ENCODE assay signal across 17 cellular contexts in the genomic region with DNA sequence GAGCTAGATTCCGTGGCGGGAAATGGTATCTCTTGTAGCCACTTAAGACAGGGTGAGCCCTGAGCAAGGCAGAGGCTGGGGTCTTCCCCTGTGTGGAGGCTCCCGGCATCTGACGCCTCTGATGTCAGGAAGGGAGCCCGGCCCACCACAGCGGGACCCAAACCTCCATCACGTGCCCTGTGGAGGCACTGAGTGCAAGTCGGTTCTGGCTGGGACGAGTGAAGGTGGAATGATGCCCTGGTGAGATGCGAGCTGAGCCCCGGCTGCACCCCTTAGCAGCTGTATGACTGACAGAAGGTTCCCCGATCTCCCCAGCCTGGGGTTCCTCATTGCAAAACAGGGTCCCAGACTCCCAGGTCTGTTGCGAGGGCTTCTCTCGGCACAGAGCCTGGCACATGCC.
DNase-seq lines count a peak whose midpoint lies in the region; TF ChIP-seq lines count a peak whose summit lies in the region.
"Had no signal": no experiment of that assay in that cellular context is flagged by ENCODE, and none has a peak within 500 bp of the region (broad histone marks: within the 10 kb centered on the region; RNA-seq: fewer than 3 reads in every experiment).

No MANE protein-coding gene starts in this region.

- H3K27ac Mint-ChIP-seq in immature natural killer cell: no peak overlapping the region
- H3K27ac Mint-ChIP-seq: B cell; CD4-positive, CD25-positive, alpha-beta regulatory T cell had no signal

- H3K4me3 Mint-ChIP-seq in immature natural killer cell: no peak overlapping the region
- H3K4me3 Mint-ChIP-seq: B cell; CD4-positive, CD25-positive, alpha-beta regulatory T cell had no signal

- H3K27ac ChIP-seq in BLaER1 (no peak overlapping the region), mesenchymal stem cell (ENCODE audit: low read length, poor library complexity, severe bottlenecking) (no peak overlapping the region), smooth muscle cell (ENCODE audit: low read depth) (peak overlapping the region; percentile 56)
- H3K27ac ChIP-seq: HL-60, Peyer's patch, SJCRH30 had no signal

- no peak overlapping the region for H2AK5ac ChIP-seq in mesenchymal stem cell (ENCODE audit: low read length, severe bottlenecking)

- WGBS in mesenchymal stem cell: 93% methylated on average over 14 of the region's 14 CpGs
- 80% methylated on average over 14 of the region's 14 CpGs for WGBS in smooth muscle cell (ENCODE audit: low lambda C conversion rate)

- H2BK12ac ChIP-seq in mesenchymal stem cell (ENCODE audit: low read length in 2 of 2): no peak overlapping the region

- DNase-seq in adipocyte (ENCODE audit: low read depth): no peak
- no peak for DNase-seq in mesenchymal stem cell
- no peak for DNase-seq in smooth muscle cell (lab: John Stamatoyannopoulos, UW; ENCODE audit: unreplicated experiment)
- no peak for DNase-seq in stimulated activated CD4-positive, alpha-beta T cell treated with anti-CD3 and anti-CD28 coated beads, Interleukin-4, amount 100 ng/mL, for 4 hours
- no peak for DNase-seq in immature natural killer cell
- no peak for DNase-seq in stimulated activated CD4-positive, alpha-beta T cell treated with anti-CD3 and anti-CD28 coated beads, Interleukin-2, amount 100 ng/mL, for 48 hours
- DNase-seq: CD4-positive, CD25-positive, alpha-beta regulatory T cell; NCI-H1694; NCI-H2081; NCI-H345; NCI-H524 treated with DMSO at 0.1 percent for 48 hours; NCI-H82; Peyer's patch; SJCRH30 had no signal

- no peak overlapping the region for H3K14ac ChIP-seq in mesenchymal stem cell (ENCODE audit: low read length in 2 of 2)

- no peak for TF ChIP-seq CTCF in smooth muscle cell (IDR thresholded peaks at IDR 0.05; ENCODE audit: borderline replicate concordance, insufficient read depth, poor library complexity, severe bottlenecking)

- no peak overlapping the region for H2BK5ac ChIP-seq in mesenchymal stem cell (ENCODE audit: low read depth, low read length, poor library complexity, severe bottlenecking)

- no peaks in the 10 kb centered on the region for H3K79me2 ChIP-seq in smooth muscle cell (ENCODE audit: low read depth)

- peaks cover 13 to 18% of the 10 kb centered on the region in 2 donors for H3K4me1 Mint-ChIP-seq in immature natural killer cell

- peak overlapping the region; percentile 24; the same call in 1 of the 2 replicates for H3K9ac ChIP-seq in BLaER1
- H3K9ac ChIP-seq in adipocyte (ENCODE audit: low read length): peak overlapping the region; percentile 21
- H3K9ac ChIP-seq in mesenchymal stem cell (ENCODE audit: low read length): peak overlapping the region; percentile 20
- H3K9ac ChIP-seq in smooth muscle cell (ENCODE audit: low read depth): peak overlapping the region; percentile 31

- H3K4me2 ChIP-seq in BLaER1: peak overlapping the region; percentile 30; the same call in 1 of the 2 replicates
- H3K4me2 ChIP-seq in mesenchymal stem cell (ENCODE audit: low read length, poor library complexity, severe bottlenecking): no peak overlapping the region
- no peak overlapping the region for H3K4me2 ChIP-seq in smooth muscle cell

- no peak overlapping the region for H2BK15ac ChIP-seq in mesenchymal stem cell (ENCODE audit: low read depth, poor library complexity, severe bottlenecking)

- H3K36me3 ChIP-seq in BLaER1 (no peaks in the 10 kb centered on the region), adipocyte (ENCODE audit: control insufficient read depth, insufficient read depth, low read length, severe bottlenecking) (no peaks in the 10 kb centered on the region), mesenchymal stem cell (ENCODE audit: control insufficient read depth in 1 of 2, insufficient read depth in 2 of 2, low read depth in 1 of 2, low read length in 2 of 2) (no peaks in the 10 kb centered on the region), smooth muscle cell (ENCODE audit: low read depth) (no peaks in the 10 kb centered on the region)
- H3K36me3 ChIP-seq: Peyer's patch, SJCRH30 had no signal

- no peak overlapping the region for H2AFZ ChIP-seq in mesenchymal stem cell (ENCODE audit: low read depth, low read length)
- H2AFZ ChIP-seq in smooth muscle cell (ENCODE audit: low read depth): no peak overlapping the region

- no peaks in the 10 kb centered on the region for H3K79me1 ChIP-seq in mesenchymal stem cell (replicated peaks; ENCODE audit: low read length, poor library complexity, severe bottlenecking)

- H3K27me3 ChIP-seq in BLaER1 (no peaks in the 10 kb centered on the region), adipocyte (replicated peaks; ENCODE audit: control insufficient read depth, insufficient read depth, low read length) (peaks cover 13% of the 10 kb centered on the region), mesenchymal stem cell (ENCODE audit: control insufficient read depth in 1 of 2, insufficient read depth in 1 of 2, low read length in 2 of 2) (peaks cover 26 to 48% of the 10 kb centered on the region in 2 experiments), smooth muscle cell (ENCODE audit: low read depth) (no peaks in the 10 kb centered on the region)
- H3K27me3 ChIP-seq: Peyer's patch had no signal

- no peak overlapping the region for H4K91ac ChIP-seq in mesenchymal stem cell (ENCODE audit: low read length)

- no peak overlapping the region for H3K4me3 ChIP-seq in BLaER1
- no peak overlapping the region for H3K4me3 ChIP-seq in adipocyte (ENCODE audit: low read length)
- H3K4me3 ChIP-seq in mesenchymal stem cell (ENCODE audit: insufficient read depth in 1 of 2, low read depth in 1 of 2, low read length in 2 of 2): no peak overlapping the region
- H3K4me3 ChIP-seq in smooth muscle cell: no peak overlapping the region
- H3K4me3 ChIP-seq: Peyer's patch, SJCRH30 had no signal

- H4K20me1 ChIP-seq in BLaER1 (no peaks in the 10 kb centered on the region), smooth muscle cell (ENCODE audit: low read depth) (no peaks in the 10 kb centered on the region)

- no peak overlapping the region for H2BK120ac ChIP-seq in mesenchymal stem cell (ENCODE audit: low read depth, low read length)

- no peak overlapping the region for H4K8ac ChIP-seq in mesenchymal stem cell (ENCODE audit: low read length)

- no peaks in the 10 kb centered on the region for H3K9me3 Mint-ChIP-seq in immature natural killer cell
- H3K9me3 Mint-ChIP-seq: CD4-positive, CD25-positive, alpha-beta regulatory T cell had no signal

- H3K9me3 ChIP-seq in BLaER1 (no peaks in the 10 kb centered on the region), adipocyte (ENCODE audit: control insufficient read depth, low read length) (no peaks in the 10 kb centered on the region), mesenchymal stem cell (ENCODE audit: control insufficient read depth, low read length) (no peaks in the 10 kb centered on the region), smooth muscle cell (replicated peaks; ENCODE audit: low read depth) (no peaks in the 10 kb centered on the region)
- H3K9me3 ChIP-seq: Peyer's patch, SJCRH30 had no signal

- no peak overlapping the region for H3K4ac ChIP-seq in mesenchymal stem cell (ENCODE audit: low read depth in 1 of 2, low read length in 2 of 2)

- H3K27me3 Mint-ChIP-seq in immature natural killer cell (ENCODE audit: low read depth in 3 of 3): peaks cover 5 to 17% (median 9%) of the 10 kb centered on the region in 3 donors

- H3K18ac ChIP-seq in mesenchymal stem cell (ENCODE audit: low read depth in 1 of 2, low read length in 2 of 2): no peak overlapping the region

- H3K23ac ChIP-seq in mesenchymal stem cell (ENCODE audit: low read length in 2 of 2): peak overlapping the region in 1 of 2 experiments; percentile 31

- no peaks in the 10 kb centered on the region for H3F3A ChIP-seq in smooth muscle cell (ENCODE audit: low read depth)

- H3K36me3 Mint-ChIP-seq in immature natural killer cell: no peaks in the 10 kb centered on the region
- H3K36me3 Mint-ChIP-seq: CD4-positive, CD25-positive, alpha-beta regulatory T cell had no signal

- peaks cover 34% of the 10 kb centered on the region for H3K4me1 ChIP-seq in BLaER1
- H3K4me1 ChIP-seq in adipocyte (ENCODE audit: control insufficient read depth, insufficient read depth, low read length): peaks cover 9% of the 10 kb centered on the region
- peaks cover 15% of the 10 kb centered on the region for H3K4me1 ChIP-seq in mesenchymal stem cell (ENCODE audit: control insufficient read depth, insufficient read depth, low read depth, low read length)
- peaks cover 14% of the 10 kb centered on the region for H3K4me1 ChIP-seq in smooth muscle cell (ENCODE audit: low read depth)
- H3K4me1 ChIP-seq: Peyer's patch, SJCRH30 had no signal
